In genomic region chr2:106581755-106582430, GRCh38 we compare ENCODE assay signal across 8 cellular contexts.
DNase-seq lines count a peak whose midpoint lies in the region; ATAC-seq, FAIRE-seq and TF ChIP-seq lines count a peak whose summit lies in the region.

No MANE protein-coding gene starts in this region.

- POLR2A ChIA-PET in GM12878 (lab: Charles Lee): interaction anchor here (0.6 kb wide), 1 partner anchor 388 kb away, joined by 3 read pairs; no protein-coding TSS in a partner anchor

- H3K4me1 Mint-ChIP-seq in immature natural killer cell: peaks cover 10 to 19% of the 10 kb centered on the region in 2 donors

- ATAC-seq in GM19372 (IDR thresholded peaks at IDR 0.05; ENCODE audit: low read depth, unreplicated experiment): peak; percentile 63
- peak; percentile 52 for ATAC-seq in HG03442 (IDR thresholded peaks at IDR 0.05; ENCODE audit: unreplicated experiment)
- peak; percentile 70 for ATAC-seq in GM12878

- CTCF ChIA-PET in GM12878 (lab: Yijun Ruan, JAX): interaction anchor here (0.6 to 2.4 kb wide), 24 partner anchors 9 to 1239 kb away, joined by 3 to 19 read pairs (median 4); no protein-coding TSS in a partner anchor

- H3K27ac Mint-ChIP-seq in immature natural killer cell: peak overlapping the region in 1 of 6 donors; percentile 31

- no peak overlapping the region for H3K27ac ChIP-seq in SK-N-MC
- H3K27ac ChIP-seq in GM12878 (ENCODE audit: control insufficient read depth, insufficient read depth): no peak overlapping the region

- H3K27me3 ChIP-seq in GM12878 (replicated peaks in 1 of 2; ENCODE audit: control insufficient read depth in 2 of 2, insufficient read depth in 2 of 2, low read length in 1 of 2): no peaks in the 10 kb centered on the region; a peak in 1 of 4 replicates

- H3K4me1 ChIP-seq in GM12878 (ENCODE audit: control insufficient read depth, insufficient read depth, low read length): no peaks in the 10 kb centered on the region

- TF ChIP-seq RAD21 in GM12878 (IDR thresholded peaks at IDR 0.05; ENCODE audit: insufficient read depth, low read depth, low read length): no peak

- H3K36me3 Mint-ChIP-seq in immature natural killer cell: no peaks in the 10 kb centered on the region

- H3K9me3 ChIP-seq in SK-N-MC (ENCODE audit: low read depth, low read length) (no peaks in the 10 kb centered on the region), GM12878 (replicated peaks; ENCODE audit: control insufficient read depth, insufficient read depth, low read length) (no peaks in the 10 kb centered on the region)

- H3K4me3 ChIP-seq in SK-N-MC (peak overlapping the region; percentile 61), GM12878 (no peak overlapping the region; the same call in 1 of the 2 replicates)

- no TSS peak for BruUV-seq in GM12878 (replicated peaks; lab: Mats Ljungman, UMichigan)

- no peaks in the 10 kb centered on the region for H3K79me2 ChIP-seq in GM12878 (ENCODE audit: control insufficient read depth, insufficient read depth, low read length)

- H3K4me2 ChIP-seq in GM12878 (ENCODE audit: control insufficient read depth, insufficient read depth): peak overlapping the region; percentile 76; the same call in 1 of the 2 replicates

- no peak for FAIRE-seq in GM12878 (lab: Jason Lieb, UNC)

- WGBS in GM12878 (ENCODE audit: insufficient coverage, insufficient replicate concordance, low lambda C conversion rate, missing lambda C conversion rate): 2% methylated on average over 18 of the region's 18 CpGs

- DNase-seq in D341Med (ENCODE audit: low spot score) (peak; percentile 77), SK-N-MC (ENCODE audit: low read depth, low spot score) (no peak), GM12878 (ENCODE audit: low read depth, low spot score) (no peak), immature natural killer cell (peak; percentile 2 to 24 (median 21)), SIG-M5 treated with dmso at 0.1 percent for 504 hours (lab: John Stamatoyannopoulos, UW; ENCODE audit: unreplicated experiment) (no peak)
- peak; percentile 21 to 23 for DNase-seq in stimulated activated CD4-positive, alpha-beta T cell treated with anti-CD3 and anti-CD28 coated beads, Interleukin-15, amount 100 ng/mL, for 48 hours (ENCODE audit: low read depth in 2 of 2)

- H3K27me3 Mint-ChIP-seq in immature natural killer cell (ENCODE audit: low read depth in 3 of 3): peaks cover 8 to 32% (median 17%) of the 10 kb centered on the region in 3 donors

- TF ChIP-seq POLR2A in GM12878 (IDR thresholded peaks at IDR 0.05; ENCODE audit: low read depth, low read length): no peak

- no peaks in the 10 kb centered on the region for H3K9me3 Mint-ChIP-seq in immature natural killer cell

- SMC1A ChIA-PET in GM12878 (lab: Charles Lee; ENCODE audit: uncharacterized antibody, unreplicated experiment): interaction anchor here (0.7 to 1.5 kb wide), 6 partner anchors 19 to 1242 kb away, joined by 3 to 6 read pairs (median 3); no protein-coding TSS in a partner anchor

- no peaks in the 10 kb centered on the region for H4K20me1 ChIP-seq in GM12878 (ENCODE audit: control insufficient read depth, insufficient read depth)

- RAD21 ChIA-PET in GM12878 (lab: Charles Lee; ENCODE audit: unreplicated experiment): interaction anchor here (0.6 to 1.2 kb wide), 4 partner anchors 38 to 932 kb away, joined by 3 read pairs; no protein-coding TSS in a partner anchor

- H3K9ac ChIP-seq in SK-N-MC (ENCODE audit: insufficient read length) (no peak overlapping the region), GM12878 (ENCODE audit: control insufficient read depth, insufficient read depth, low read length) (no peak overlapping the region)

- TF ChIP-seq EP300 in GM12878 (IDR thresholded peaks at IDR 0.05; ENCODE audit: borderline replicate concordance in 1 of 2, control insufficient read depth in 1 of 2, low read depth in 2 of 2, low read length in 2 of 2): no peak

- in situ Hi-C loops in GM12878 (cut with MboI): no loop called here

- intact Hi-C loops in GM12878 (cut with micrococcal nuclease; ENCODE audit: unreplicated experiment): loop anchor here (2.0 to 5.0 kb wide), 2 partner anchors 477 to 1005 kb away; no protein-coding TSS in a partner anchor

- peak overlapping the region; percentile 72 to 95 (median 90) for H3K4me3 Mint-ChIP-seq in immature natural killer cell

- H2AFZ ChIP-seq in GM12878 (ENCODE audit: control insufficient read depth, low read depth, low read length): no peak overlapping the region

- 0 out of 6 replicates have a peak, but pooled peaks of 1 of the 3 experiments have one; percentile 10 for TF ChIP-seq CTCF in GM12878 (IDR thresholded peaks at IDR 0.05 in 2 of 3, conservative IDR thresholded peaks at IDR 0.05 in 1 of 3; ENCODE audit: control insufficient read depth in 2 of 3, extremely low read depth in 1 of 3, insufficient read depth in 1 of 3, low read depth in 3 of 3, low read length in 3 of 3)

- H3K36me3 ChIP-seq in SK-N-MC (ENCODE audit: insufficient read depth, low read length) (no peaks in the 10 kb centered on the region), GM12878 (ENCODE audit: control insufficient read depth in 2 of 2, insufficient read depth in 2 of 2, low read length in 1 of 2) (no peaks in the 10 kb centered on the region)

TF ChIP-seq in GM12878, 131 proteins besides CTCF, POLR2A, EP300 and RAD21:
- no peak for TF ChIP-seq MTA3 (IDR thresholded peaks at IDR 0.05; ENCODE audit: borderline replicate concordance, low read length)
- no peak for TF ChIP-seq ZBTB4 (CRISPR knock-in tag; IDR thresholded peaks at IDR 0.05)
- TF ChIP-seq SIX5 (IDR thresholded peaks at IDR 0.05; ENCODE audit: low read depth, low read length, severe bottlenecking): no peak
- no peak for TF ChIP-seq ZNF384 (IDR thresholded peaks at IDR 0.05; ENCODE audit: borderline replicate concordance, low read depth, low read length)
- TF ChIP-seq MXI1 (IDR thresholded peaks at IDR 0.05; ENCODE audit: low read depth, low read length): no peak
- no peak for TF ChIP-seq KLF5 (IDR thresholded peaks at IDR 0.05; ENCODE audit: partially characterized antibody)
- no peak for TF ChIP-seq MEF2A (IDR thresholded peaks at IDR 0.05; ENCODE audit: insufficient read depth, low read depth, low read length)
- TF ChIP-seq USF1 (IDR thresholded peaks at IDR 0.05; ENCODE audit: borderline replicate concordance, extremely low read length, insufficient read depth, low read depth, low read length): no peak
- TF ChIP-seq MYC (IDR thresholded peaks at IDR 0.05; ENCODE audit: insufficient read depth, insufficient read length, insufficient replicate concordance, low read length, severe bottlenecking): no peak
- no peak for TF ChIP-seq ZSCAN29 (IDR thresholded peaks at IDR 0.05)
- TF ChIP-seq EED (IDR thresholded peaks at IDR 0.05; ENCODE audit: low read depth): no peak
- TF ChIP-seq EGR1 (IDR thresholded peaks at IDR 0.05; ENCODE audit: borderline replicate concordance in 1 of 2, low read depth in 2 of 2, low read length in 2 of 2): no peak

Comparison
In these comparisons a context has a peak if more than half of its experiments do, and no peak if none do; other contexts are left out.
1. DNase-seq: peak in D341Med (single experiment), immature natural killer cell (3 of 3) and stimulated activated CD4-positive, alpha-beta T cell treated with anti-CD3 and anti-CD28 coated beads, Interleukin-15, amount 100 ng/mL, for 48 hours (2 of 2); none in SK-N-MC (single experiment), GM12878 (single experiment) and SIG-M5 treated with dmso at 0.1 percent for 504 hours (single experiment).
2. Peak in every context shown above with its lines, with median percentiles within 50 percentile points of each other: ATAC-seq.